In genomic region chr2:239902749-239903201, GRCh38 we compare ENCODE assay signal across 33 cellular contexts.
DNase-seq lines count a peak whose midpoint lies in the region; ATAC-seq, FAIRE-seq and TF ChIP-seq lines count a peak whose summit lies in the region.
"Had no signal": no experiment of that assay in that cellular context is flagged by ENCODE, and none has a peak within 500 bp of the region (broad histone marks: within the 10 kb centered on the region; RNA-seq: fewer than 3 reads in every experiment).

No MANE protein-coding gene starts in this region.

- TF ChIP-seq POLR2A in HepG2 (IDR thresholded peaks at IDR 0.05; ENCODE audit: insufficient read depth in 1 of 2, low read depth in 2 of 2, low read length in 2 of 2) = no peak

- H3K4me3 Mint-ChIP-seq in WTC11 = peak overlapping the region; percentile 20; the same call in 1 of the 2 replicates
- no peak overlapping the region for H3K4me3 Mint-ChIP-seq in Calu3 (ENCODE audit: low read depth, unreplicated experiment)
- H3K4me3 Mint-ChIP-seq: activated naive CD8-positive, alpha-beta T cell treated with anti-CD3 and anti-CD28 coated beads, Interleukin-2, amount 50 U/mL, for 24 hours; CD14-positive monocyte; effector memory CD8-positive, alpha-beta T cell; natural killer cell treated with Interleukin-12 subunit alpha and Interleukin-12 subunit beta and Interleukin-15 and Interleukin-18, amount 100 ng/mL, for 72 hours had no signal

- FAIRE-seq in HepG2 (lab: Jason Lieb, UNC) = no peak
- FAIRE-seq: A204.1 had no signal

- POLR2A ChIA-PET in WTC11 (lab: Charles Lee) (no interaction called here), HepG2 (lab: Yijun Ruan, JAX) (no interaction called here)

- intact Hi-C loops in Right ventricle myocardium inferior (cut with DNase I) (no loop called here), left ventricle myocardium inferior (cut with micrococcal nuclease) (no loop called here), HepG2 (cut with micrococcal nuclease; ENCODE audit: unreplicated experiment) (no loop called here), Calu3 (cut with micrococcal nuclease; ENCODE audit: unreplicated experiment) (no loop called here)

- TF ChIP-seq RAD21 in HepG2 (CRISPR knock-in tag; IDR thresholded peaks at IDR 0.05) = no peak

- H3K9ac ChIP-seq in HepG2 (ENCODE audit: insufficient read depth, low read depth, low read length) = no peak overlapping the region
- H3K9ac ChIP-seq: GM23248 had no signal

- peaks cover 5% of the 10 kb centered on the region for H3K9me3 ChIP-seq in left ventricle myocardium inferior (replicated peaks)
- H3K9me3 ChIP-seq in HepG2 (ENCODE audit: low read length) = no peaks in the 10 kb centered on the region
- H3K9me3 ChIP-seq: lower lobe of right lung, upper lobe of right lung had no signal

- H3K4me3 ChIP-seq in left ventricle myocardium inferior (no peak overlapping the region), HepG2 (replicated peaks in 1 of 3; ENCODE audit: insufficient read depth in 1 of 3, low read depth in 2 of 3, low read length in 3 of 3) (no peak overlapping the region)
- H3K4me3 ChIP-seq: GM23248, lower lobe of right lung, SJSA1, skin epidermis, upper lobe of right lung had no signal

- no peak for TF ChIP-seq EP300 in HepG2 (IDR thresholded peaks at IDR 0.05; ENCODE audit: low read depth in 2 of 2, low read length in 2 of 2)
- TF ChIP-seq EP300 in HepG2 (CRISPR knock-in tag; IDR thresholded peaks at IDR 0.05; ENCODE audit: borderline replicate concordance) = no peak

- no peaks in the 10 kb centered on the region for H3K4me1 ChIP-seq in left ventricle myocardium inferior
- no peaks in the 10 kb centered on the region for H3K4me1 ChIP-seq in HepG2 (ENCODE audit: insufficient read depth, low read length)
- H3K4me1 ChIP-seq: lower lobe of right lung, SJSA1, upper lobe of right lung had no signal

- TF ChIP-seq CTCF in left ventricle myocardium inferior (IDR thresholded peaks at IDR 0.05; ENCODE audit: borderline replicate concordance) (no peak), WTC11 (IDR thresholded peaks at IDR 0.05) (no peak), HepG2 (CRISPR knock-in tag; IDR thresholded peaks at IDR 0.05) (no peak), Calu3 (IDR thresholded peaks at IDR 0.05; ENCODE audit: unreplicated experiment) (no peak)

- H2AFZ ChIP-seq in HepG2 (ENCODE audit: low read length) = no peak overlapping the region
- H2AFZ ChIP-seq: GM23248 had no signal

- no TSS peak for BruUV-seq in HepG2 (replicated peaks; lab: Mats Ljungman, UMichigan)
- BruUV-seq in Calu3 (replicated peaks; lab: Mats Ljungman, UMichigan) = no TSS peak

- H3K27ac Mint-ChIP-seq in WTC11 = no peak overlapping the region
- no peak overlapping the region for H3K27ac Mint-ChIP-seq in Calu3 (ENCODE audit: unreplicated experiment)
- H3K27ac Mint-ChIP-seq: activated naive CD8-positive, alpha-beta T cell treated with anti-CD3 and anti-CD28 coated beads, Interleukin-2, amount 50 U/mL, for 24 hours; CD14-positive monocyte; effector memory CD8-positive, alpha-beta T cell; natural killer cell treated with Interleukin-12 subunit alpha and Interleukin-12 subunit beta and Interleukin-15 and Interleukin-18, amount 100 ng/mL, for 72 hours had no signal

- H3K27ac ChIP-seq in left ventricle myocardium inferior (replicated peaks) (no peak overlapping the region), HepG2 (ENCODE audit: extremely low read length, insufficient read depth, low read length) (no peak overlapping the region)
- H3K27ac ChIP-seq: GM23248, HL-60, lower lobe of right lung, SJSA1, skin epidermis, upper lobe of right lung, WERI-Rb-1 had no signal

- peaks cover 4% of the 10 kb centered on the region; the same call in 1 of the 2 replicates for H3K27me3 Mint-ChIP-seq in WTC11 (ENCODE audit: low read depth)
- peaks cover 26% of the 10 kb centered on the region for H3K27me3 Mint-ChIP-seq in Calu3 (ENCODE audit: unreplicated experiment)
- H3K27me3 Mint-ChIP-seq: activated naive CD8-positive, alpha-beta T cell treated with anti-CD3 and anti-CD28 coated beads, Interleukin-2, amount 50 U/mL, for 24 hours had no signal

- H3K4me2 ChIP-seq in HepG2 (ENCODE audit: low read depth, low read length) = no peak overlapping the region

- H3K4me1 Mint-ChIP-seq in WTC11 (peaks cover 25% of the 10 kb centered on the region), Calu3 (ENCODE audit: low read depth, unreplicated experiment) (no peaks in the 10 kb centered on the region)
- H3K4me1 Mint-ChIP-seq: activated naive CD8-positive, alpha-beta T cell treated with anti-CD3 and anti-CD28 coated beads, Interleukin-2, amount 50 U/mL, for 24 hours had no signal

- H3K36me3 ChIP-seq in left ventricle myocardium inferior (no peaks in the 10 kb centered on the region), HepG2 (replicated peaks in 1 of 2; ENCODE audit: control insufficient read depth in 1 of 2, insufficient read depth in 2 of 2, low read length in 2 of 2) (no peaks in the 10 kb centered on the region)
- H3K36me3 ChIP-seq: lower lobe of right lung, SJSA1, upper lobe of right lung, WERI-Rb-1 had no signal

- CTCF ChIA-PET in WTC11 (lab: Charles Lee) (interaction anchor here (0.7 to 1.0 kb wide), 3 partner anchors 18 to 331 kb away, joined by 3 to 8 read pairs (median 4); no protein-coding TSS in a partner anchor), HepG2 (lab: Yijun Ruan, JAX; ENCODE audit: low intra/inter-chr PET ratio, low total read pairs) (no interaction called here), Calu3 (lab: Charles Lee) (interaction anchor here (0.6 kb wide), 1 partner anchor 151 kb away, joined by 3 read pairs; no protein-coding TSS in a partner anchor)

- in situ Hi-C loops in HepG2 (cut with HindIII; ENCODE audit: extremely low pct_ligation_motif_present, low pct_unique_long_range_greater_than_20kb) = no loop called here

- peaks cover 11% of the 10 kb centered on the region for H3K36me3 Mint-ChIP-seq in WTC11
- peaks cover 5% of the 10 kb centered on the region for H3K36me3 Mint-ChIP-seq in Calu3 (ENCODE audit: insufficient read depth, unreplicated experiment)
- H3K36me3 Mint-ChIP-seq: natural killer cell treated with Interleukin-12 subunit alpha and Interleukin-12 subunit beta and Interleukin-15 and Interleukin-18, amount 100 ng/mL, for 72 hours had no signal

- H4K20me1 ChIP-seq in HepG2 (ENCODE audit: insufficient read depth, low read length) = no peaks in the 10 kb centered on the region

- ATAC-seq in Right ventricle myocardium inferior = no peak
- ATAC-seq in WTC11 = peak; percentile 76
- no peak for ATAC-seq in HepG2
- no peak for ATAC-seq in GM18858 (IDR thresholded peaks at IDR 0.05; ENCODE audit: unreplicated experiment)
- ATAC-seq: activated naive CD8-positive, alpha-beta T cell treated with anti-CD3 and anti-CD28 coated beads, Interleukin-2, amount 50 U/mL, for 24 hours; effector memory CD8-positive, alpha-beta T cell; lower lobe of right lung; natural killer cell treated with Interleukin-12 subunit alpha and Interleukin-12 subunit beta and Interleukin-15 and Interleukin-18, amount 100 ng/mL, for 72 hours; upper lobe of right lung had no signal

- H3K27me3 ChIP-seq in left ventricle myocardium inferior (ENCODE audit: low read depth) = peaks cover 9% of the 10 kb centered on the region
- peaks cover 3 to 28% of the 10 kb centered on the region in 2 experiments; a peak in 4 of 5 replicates for H3K27me3 ChIP-seq in HepG2 (ENCODE audit: control insufficient read depth in 1 of 2, insufficient read depth in 2 of 2, low read length in 2 of 2)
- H3K27me3 ChIP-seq: SJSA1, upper lobe of right lung had no signal

- H3K79me2 ChIP-seq in HepG2 (ENCODE audit: insufficient read depth, low read length) = no peaks in the 10 kb centered on the region

- DNase-seq in Right ventricle myocardium inferior (ENCODE audit: missing footprints) (peak; percentile 43), left ventricle myocardium inferior (no peak), WTC11 (ENCODE audit: low spot score) (no peak), HepG2 (ENCODE audit: low spot score) (no peak), ureter (ENCODE audit: low spot score) (peak; percentile 20), GOT3 (lab: John Stamatoyannopoulos, UW) (no peak), Calu3 (no peak)
- DNase-seq: activated CD4-positive, alpha-beta T cell treated with anti-CD3 and anti-CD28 coated beads for 48 hours; activated gamma-delta T cell treated with Interleukin-2 at 50 U/mL for 16 hours; activated naive CD8-positive, alpha-beta T cell treated with anti-CD3 and anti-CD28 coated beads, Interleukin-2, amount 50 U/mL, for 24 hours; activated T-cell treated with anti-CD3 and anti-CD28 coated beads, Interleukin-2, amount 50 U/mL, for 1 hour; caudate nucleus; cortex of kidney; DMS79 treated with DMSO at 0.1 percent for 48 hours; effector memory CD8-positive, alpha-beta T cell; erythroblast; glutamatergic neuron; GM23248; Karpas-422; lower lobe of right lung; NCI-H1417; NCI-H2029 treated with DMSO at 0.1 percent for 48 hours; stimulated activated naive CD4-positive, alpha-beta T cell treated with Interleukin-2 at 50 U/mL for 16 hours; T1000; upper lobe of right lung; WERI-Rb-1 had no signal

- WGBS in HepG2 (ENCODE audit: low lambda C conversion rate) = 31% methylated on average over 6 of the region's 11 CpGs

- peaks cover 14% of the 10 kb centered on the region for H3K9me3 Mint-ChIP-seq in WTC11
- H3K9me3 Mint-ChIP-seq in Calu3 (ENCODE audit: low read depth, unreplicated experiment) = peaks cover 2% of the 10 kb centered on the region
- H3K9me3 Mint-ChIP-seq: activated naive CD8-positive, alpha-beta T cell treated with anti-CD3 and anti-CD28 coated beads, Interleukin-2, amount 50 U/mL, for 24 hours; effector memory CD8-positive, alpha-beta T cell; natural killer cell treated with Interleukin-12 subunit alpha and Interleukin-12 subunit beta and Interleukin-15 and Interleukin-18, amount 100 ng/mL, for 72 hours had no signal

TF ChIP-seq in WTC11, 78 proteins besides CTCF, POLR2A, EP300 and RAD21 (continues in another document):
- TF ChIP-seq USF1 (CRISPR knock-in tag; IDR thresholded peaks at IDR 0.05) = peak; percentile 31; the same call in 1 of the 2 replicates
- TF ChIP-seq TEAD1 (CRISPR knock-in tag; IDR thresholded peaks at IDR 0.05) = 0 out of 2 replicates have a peak, but pooled peaks have one; percentile 19

TF ChIP-seq in HepG2, 621 proteins besides CTCF, POLR2A, EP300 and RAD21 (continues in another document):
- no peak for TF ChIP-seq SUZ12 (IDR thresholded peaks at IDR 0.05; ENCODE audit: low read depth, low read length)
- peak; percentile 58; the same call in 1 of the 2 replicates for TF ChIP-seq MNT (IDR thresholded peaks at IDR 0.05)

Comparison
In these comparisons a context has a peak if more than half of its experiments do, and no peak if none do; other contexts are left out.
1. DNase-seq: peak in Right ventricle myocardium inferior (single experiment) and ureter (single experiment); none in left ventricle myocardium inferior (single experiment), WTC11 (single experiment), HepG2 (single experiment), GOT3 (single experiment) and Calu3 (single experiment).